In the genomic region with DNA sequence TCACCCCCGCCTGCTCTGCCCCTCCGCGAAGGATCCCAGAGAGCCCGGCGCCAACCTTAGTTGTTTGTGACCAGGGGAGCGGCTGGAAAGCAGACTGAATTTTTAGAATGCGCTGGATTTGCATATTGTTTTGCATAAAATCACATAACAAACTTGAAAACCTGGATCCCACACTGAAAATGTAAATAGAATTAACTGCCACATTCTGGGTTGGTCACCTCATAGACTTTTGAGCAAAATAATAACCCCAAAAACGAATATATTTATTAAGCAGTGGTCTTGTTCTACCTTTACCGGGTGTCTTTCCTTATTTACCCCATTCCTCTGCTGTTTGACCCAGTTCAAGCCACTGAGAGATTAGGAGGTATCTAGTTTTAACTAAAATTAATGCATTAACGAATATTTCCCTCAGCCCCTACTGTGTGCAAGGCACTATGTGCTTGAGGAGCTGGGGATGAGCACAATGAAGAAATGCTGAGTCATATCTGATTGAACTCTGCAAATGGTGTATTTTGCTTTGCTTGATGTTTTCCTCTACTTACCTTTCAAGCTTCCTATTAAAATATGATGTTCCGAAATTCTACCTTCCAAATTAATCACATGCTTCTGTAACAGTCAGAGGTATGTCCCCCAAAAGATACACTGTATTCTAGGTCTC, we compare ENCODE assay signal across 8 cellular contexts. TPM values are rescaled to one million over a fixed set of nuclear protein-coding genes. Genes with fewer than 3 reads are reported as not detected.
A peak's percentile ranks its signal among the peaks of the same experiment; 100 is the strongest.
DNase-seq lines count a peak whose midpoint lies in the region; ATAC-seq, FAIRE-seq and TF ChIP-seq lines count a peak whose summit lies in the region.

No MANE protein-coding gene starts in this region.

- H4K91ac ChIP-seq in H1 (replicated peaks; ENCODE audit: insufficient read length, low read length), result peak overlapping the region; percentile 67

- H3K4me2 ChIP-seq in H1 (ENCODE audit: insufficient read depth in 1 of 2, low read depth in 2 of 2, low read length in 2 of 2), result peak overlapping the region; percentile 52 to 94

- H4K5ac ChIP-seq in H1 (ENCODE audit: insufficient read length, low read depth, low read length), result peak overlapping the region; percentile 33

- peak overlapping the region; percentile 69; the same call in 1 of the 2 replicates for H2BK20ac ChIP-seq in H1 (ENCODE audit: low read length)

- TF ChIP-seq POLR2A in H1 (IDR thresholded peaks at IDR 0.05; ENCODE audit: control extremely low read depth in 1 of 2, low read depth in 2 of 2, low read length in 2 of 2), result no peak; a peak in 1 of 3 replicates
- TF ChIP-seq POLR2A in ovary (IDR thresholded peaks at IDR 0.05), result no peak

- H3K79me1 ChIP-seq in H1 (ENCODE audit: low read depth, low read length), result no peaks in the 10 kb centered on the region

- no peak for FAIRE-seq in H1 (lab: Jason Lieb, UNC)

- H3K36me3 ChIP-seq in ES-I3 (ENCODE audit: insufficient read depth, low read length), result no peaks in the 10 kb centered on the region
- H3K36me3 ChIP-seq in H1 (ENCODE audit: control insufficient read depth in 2 of 4, insufficient read depth in 4 of 4, low read length in 3 of 4), result peaks cover 0 to 1% (median 0%) of the 10 kb centered on the region in 4 experiments; a peak in 1 of 8 replicates
- no peaks in the 10 kb centered on the region for H3K36me3 ChIP-seq in ovary

- no peak overlapping the region for H2AFZ ChIP-seq in H1 (ENCODE audit: low read length)

- TF ChIP-seq EP300 in H1 (IDR thresholded peaks at IDR 0.05; ENCODE audit: borderline replicate concordance in 1 of 2, low read depth in 2 of 2, low read length in 2 of 2) (no peak), ovary (IDR thresholded peaks at IDR 0.05) (no peak)

- H4K20me1 ChIP-seq in H1 (replicated peaks in 1 of 2; ENCODE audit: control insufficient read depth in 1 of 2, insufficient read depth in 2 of 2, low read length in 2 of 2), result peaks cover 3 to 7% of the 10 kb centered on the region in 2 experiments

- no peak for TF ChIP-seq CTCF in H1 (IDR thresholded peaks at IDR 0.05; ENCODE audit: control extremely low read depth in 1 of 3, insufficient read depth in 1 of 3, low read depth in 1 of 3, low read length in 3 of 3)
- TF ChIP-seq CTCF in ovary (IDR thresholded peaks at IDR 0.05), result no peak

- H4K8ac ChIP-seq in H1 (ENCODE audit: extremely low read depth, insufficient read depth, low read length), result no peak overlapping the region

- intact Hi-C loops in ovary (cut with DNase I), result no loop called here

- no peak overlapping the region for H3K23ac ChIP-seq in H1 (ENCODE audit: insufficient read length)

- CTCF ChIA-PET in H1 (lab: Charles Lee; ENCODE audit: partially characterized antibody), result interaction anchor here (0.6 to 2.3 kb wide), 7 partner anchors 10 to 622 kb away, joined by 3 to 6 read pairs (median 3); no protein-coding TSS in a partner anchor

- H3K23me2 ChIP-seq in H1 (ENCODE audit: low read depth, low read length), result peaks cover 21% of the 10 kb centered on the region

- H3K27ac ChIP-seq in H1 (ENCODE audit: low read depth, low read length) (peak overlapping the region; percentile 69), ovary (no peak overlapping the region)

- no peaks in the 10 kb centered on the region for H3K9me3 ChIP-seq in ES-I3 (ENCODE audit: control insufficient read depth, insufficient read depth, low read length)
- H3K9me3 ChIP-seq in H1 (ENCODE audit: insufficient read depth in 2 of 2, low read depth in 1 of 2, low read length in 1 of 2), result no peaks in the 10 kb centered on the region
- H3K9me3 ChIP-seq in ovary, result no peaks in the 10 kb centered on the region

- H2BK120ac ChIP-seq in H1 (replicated peaks; ENCODE audit: low read depth, low read length), result peak overlapping the region; percentile 75

- H3K14ac ChIP-seq in H1 (ENCODE audit: insufficient read length), result no peak overlapping the region

- H3K4ac ChIP-seq in H1 (replicated peaks; ENCODE audit: insufficient read length, low read depth, low read length), result no peak overlapping the region

- peak overlapping the region; percentile 86 for H2BK5ac ChIP-seq in H1 (ENCODE audit: low read depth, low read length)

- no peak overlapping the region for H2BK15ac ChIP-seq in H1 (ENCODE audit: low read length)

- H3K56ac ChIP-seq in H1 (replicated peaks; ENCODE audit: insufficient read length, low read depth, low read length), result no peak overlapping the region

- peaks cover 9% of the 10 kb centered on the region; the same call in 1 of the 2 replicates for H3K4me1 ChIP-seq in ES-I3 (ENCODE audit: insufficient read depth, low read length)
- H3K4me1 ChIP-seq in H1 (replicated peaks in 1 of 4; ENCODE audit: control insufficient read depth in 3 of 4, insufficient read depth in 4 of 4, low read length in 3 of 4), result peaks cover 2 to 14% (median 8%) of the 10 kb centered on the region in 4 experiments; a peak in 6 of 7 replicates
- H3K4me1 ChIP-seq in ovary (ENCODE audit: insufficient read depth), result peaks cover 5% of the 10 kb centered on the region

- peak overlapping the region; percentile 6 to 80 (median 17); a peak in 7 of 8 replicates for H3K4me3 ChIP-seq in H1 (ENCODE audit: extremely low read depth in 1 of 4, insufficient read depth in 2 of 4, low read depth in 3 of 4, low read length in 4 of 4)
- peak overlapping the region; percentile 57 for H3K4me3 ChIP-seq in ovary

- no peak overlapping the region; the same call in 1 of the 2 replicates for H2AK5ac ChIP-seq in H1 (ENCODE audit: low read depth, low read length)

- H3K27me3 ChIP-seq in H1 (replicated peaks in 1 of 4; ENCODE audit: control insufficient read depth in 3 of 4, extremely low read depth in 1 of 4, insufficient read depth in 3 of 4, low read length in 3 of 4) (peaks cover 0 to 11% (median 6%) of the 10 kb centered on the region in 4 experiments; a peak in 4 of 7 replicates), ovary (no peaks in the 10 kb centered on the region)

- POLR2A ChIA-PET in H1 (lab: Charles Lee; ENCODE audit: partially characterized antibody), result interaction anchor here (0.6 to 4.8 kb wide), 20 partner anchors 8 to 742 kb away, joined by 3 to 54 read pairs (median 4); no protein-coding TSS in a partner anchor

- peak overlapping the region; percentile 88; the same call in 1 of the 2 replicates for H2BK12ac ChIP-seq in H1 (ENCODE audit: low read depth, low read length)

- no peak for ATAC-seq in HG02870 (IDR thresholded peaks at IDR 0.05; ENCODE audit: unreplicated experiment)
- no peak for ATAC-seq in GM18502 (IDR thresholded peaks at IDR 0.05; ENCODE audit: poor library complexity, unreplicated experiment)
- no peak for ATAC-seq in HG03442 (IDR thresholded peaks at IDR 0.05; ENCODE audit: unreplicated experiment)

- peaks cover 9 to 39% of the 10 kb centered on the region in 2 experiments; a peak in 3 of 4 replicates for H3K79me2 ChIP-seq in H1 (ENCODE audit: control insufficient read depth in 1 of 2, insufficient read depth in 2 of 2, low read length in 2 of 2)

- H3K18ac ChIP-seq in H1 (ENCODE audit: extremely low read depth, low read length), result peak overlapping the region; percentile 63

- peak; percentile 87 for DNase-seq in NCI-H2171 treated with DMSO at 0.1 percent for 48 hours (lab: John Stamatoyannopoulos, UW)
- no peak for DNase-seq in H1 (ENCODE audit: low read depth in 1 of 2, low spot score in 2 of 2)
- DNase-seq in ovary, result no peak
- DNase-seq in AG08396 (ENCODE audit: low spot score), result no peak

- 10% methylated on average over 11 of the region's 11 CpGs; no CpG with 5 or more reads in 1 of the 2 experiments for WGBS in H1 (ENCODE audit: extremely low coverage in 1 of 2, insufficient coverage in 1 of 2, insufficient read length in 1 of 2, insufficient replicate concordance in 2 of 2, low coverage in 1 of 2, low lambda C conversion rate in 2 of 2, missing lambda C conversion rate in 1 of 2), 2 experiments
- 8 to 13% (median 11%) methylated on average over 11 of the region's 11 CpGs for WGBS in ovary, 3 donors

- H3K9ac ChIP-seq in ES-I3 (ENCODE audit: low read depth, low read length), result peak overlapping the region; percentile 26; the same call in 1 of the 2 replicates
- H3K9ac ChIP-seq in H1 (replicated peaks in 1 of 4; ENCODE audit: extremely low read depth in 1 of 4, low read depth in 3 of 4, low read length in 3 of 4), result peak overlapping the region in 1 of 4 experiments; percentile 6; a peak in 2 of 7 replicates

- no peak for TF ChIP-seq RAD21 in H1 (IDR thresholded peaks at IDR 0.05 in 1 of 2, conservative IDR thresholded peaks at IDR 0.05 in 1 of 2; ENCODE audit: low read depth in 2 of 2, low read length in 2 of 2)

TF ChIP-seq in H1, 55 proteins besides CTCF, POLR2A, EP300 and RAD21:
- peak; percentile 97 for TF ChIP-seq BACH1 (IDR thresholded peaks at IDR 0.05; ENCODE audit: low read length)
- no peak for TF ChIP-seq JUN (IDR thresholded peaks at IDR 0.05; ENCODE audit: low read depth, low read length)
- peak; percentile 94 for TF ChIP-seq MAFK (IDR thresholded peaks at IDR 0.05; ENCODE audit: low read depth, low read length)

RNA-seq across cellular contexts. Expression of a gene that starts 0.4 kb away (rescaled TPM):
- total RNA-seq in H1 (2021; fragmentation: NEBNext Ultra II Directional; extraction: Animal tissue kit (Norgen Biotek cat#: 25700)), result 24.4 and 27.3 TPM in 2 replicates
- 8.8 and 10.6 TPM in 2 replicates for polyA plus RNA-seq in H1 (2011; rRNA removed)
- polyA plus RNA-seq in H1 (2011; cell fraction: cytosol; rRNA removed), result 13.0 TPM
- 11.4 TPM for polyA plus RNA-seq in H1 (2011; cell fraction: nucleus; rRNA removed)
- 20.1 to 25.6 TPM (median 23.9 TPM) in 4 replicates for polyA plus RNA-seq in H1 (2012, experiment 1 of 2)
- polyA plus RNA-seq in H1 (2012, experiment 2 of 2), result 19.0 TPM
- polyA plus RNA-seq in H1 (2013, experiment 1 of 2), result 12.5 TPM
- polyA plus RNA-seq in H1 (2013, experiment 2 of 2), result 14.1 TPM
- polyA minus RNA-seq in H1 (2011; rRNA and poly(A)+ RNA removed), result 28.2 and 29.5 TPM in 2 replicates
- polyA minus RNA-seq in H1 (2011; cell fraction: cytosol; rRNA and poly(A)+ RNA removed), result 16.9 TPM
- 37.3 TPM for polyA minus RNA-seq in H1 (2011; cell fraction: nucleus; rRNA and poly(A)+ RNA removed)
- 1 to 10 TPM; 1.8 to 5.1 (median 2.4) TPM for total RNA-seq in ovary
- polyA plus RNA-seq in ovary, result 1 to 10 TPM; 1.7 to 4.3 TPM
